ENCODE assay signal across 1 cellular context in the genomic region with DNA sequence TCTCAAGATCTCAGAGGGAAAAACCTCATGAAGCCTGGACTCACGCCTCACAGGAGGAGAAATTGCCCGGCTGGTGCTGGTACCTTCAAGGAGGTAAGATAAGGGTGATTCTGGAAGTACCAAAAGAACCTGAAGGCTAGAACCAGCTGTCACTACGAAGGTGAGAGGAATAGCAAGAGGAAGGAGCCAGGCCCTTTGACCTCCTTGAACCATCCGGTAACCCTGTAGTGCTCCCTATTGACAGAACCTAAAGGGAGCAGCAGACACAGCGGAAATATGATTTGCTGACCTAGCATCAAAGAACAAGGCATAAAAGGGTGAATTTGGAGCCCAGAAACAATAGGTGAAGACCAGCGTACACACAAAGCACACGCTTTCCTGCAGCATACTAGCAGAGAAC.
TF ChIP-seq lines count a peak whose summit lies in the region.

No MANE protein-coding gene starts in this region.

TF ChIP-seq in HepG2, 621 proteins besides CTCF, POLR2A, EP300 and RAD21 (continued from another document):
- TF ChIP-seq, protein P1, sequence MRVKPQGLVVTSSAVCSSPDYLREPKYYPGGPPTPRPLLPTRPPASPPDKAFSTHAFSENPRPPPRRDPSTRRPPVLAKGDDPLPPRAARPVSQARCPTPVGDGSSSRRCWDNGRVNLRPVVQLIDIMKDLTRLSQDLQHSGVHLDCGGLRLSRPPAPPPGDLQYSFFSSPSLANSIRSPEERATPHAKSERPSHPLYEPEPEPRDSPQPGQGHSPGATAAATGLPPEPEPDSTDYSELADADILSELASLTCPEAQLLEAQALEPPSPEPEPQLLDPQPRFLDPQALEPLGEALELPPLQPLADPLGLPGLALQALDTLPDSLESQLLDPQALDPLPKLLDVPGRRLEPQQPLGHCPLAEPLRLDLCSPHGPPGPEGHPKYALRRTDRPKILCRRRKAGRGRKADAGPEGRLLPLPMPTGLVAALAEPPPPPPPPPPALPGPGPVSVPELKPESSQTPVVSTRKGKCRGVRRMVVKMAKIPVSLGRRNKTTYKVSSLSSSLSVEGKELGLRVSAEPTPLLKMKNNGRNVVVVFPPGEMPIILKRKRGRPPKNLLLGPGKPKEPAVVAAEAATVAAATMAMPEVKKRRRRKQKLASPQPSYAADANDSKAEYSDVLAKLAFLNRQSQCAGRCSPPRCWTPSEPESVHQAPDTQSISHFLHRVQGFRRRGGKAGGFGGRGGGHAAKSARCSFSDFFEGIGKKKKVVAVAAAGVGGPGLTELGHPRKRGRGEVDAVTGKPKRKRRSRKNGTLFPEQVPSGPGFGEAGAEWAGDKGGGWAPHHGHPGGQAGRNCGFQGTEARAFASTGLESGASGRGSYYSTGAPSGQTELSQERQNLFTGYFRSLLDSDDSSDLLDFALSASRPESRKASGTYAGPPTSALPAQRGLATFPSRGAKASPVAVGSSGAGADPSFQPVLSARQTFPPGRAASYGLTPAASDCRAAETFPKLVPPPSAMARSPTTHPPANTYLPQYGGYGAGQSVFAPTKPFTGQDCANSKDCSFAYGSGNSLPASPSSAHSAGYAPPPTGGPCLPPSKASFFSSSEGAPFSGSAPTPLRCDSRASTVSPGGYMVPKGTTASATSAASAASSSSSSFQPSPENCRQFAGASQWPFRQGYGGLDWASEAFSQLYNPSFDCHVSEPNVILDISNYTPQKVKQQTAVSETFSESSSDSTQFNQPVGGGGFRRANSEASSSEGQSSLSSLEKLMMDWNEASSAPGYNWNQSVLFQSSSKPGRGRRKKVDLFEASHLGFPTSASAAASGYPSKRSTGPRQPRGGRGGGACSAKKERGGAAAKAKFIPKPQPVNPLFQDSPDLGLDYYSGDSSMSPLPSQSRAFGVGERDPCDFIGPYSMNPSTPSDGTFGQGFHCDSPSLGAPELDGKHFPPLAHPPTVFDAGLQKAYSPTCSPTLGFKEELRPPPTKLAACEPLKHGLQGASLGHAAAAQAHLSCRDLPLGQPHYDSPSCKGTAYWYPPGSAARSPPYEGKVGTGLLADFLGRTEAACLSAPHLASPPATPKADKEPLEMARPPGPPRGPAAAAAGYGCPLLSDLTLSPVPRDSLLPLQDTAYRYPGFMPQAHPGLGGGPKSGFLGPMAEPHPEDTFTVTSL (CRISPR knock-in tag; IDR thresholded peaks at IDR 0.05; ENCODE audit: borderline replicate concordance): no peak
- TF ChIP-seq TFE3 (CRISPR knock-in tag; IDR thresholded peaks at IDR 0.05): no peak
- 0 out of 2 replicates have a peak, but pooled peaks have one; percentile 51 for TF ChIP-seq MAFG (CRISPR knock-in tag; IDR thresholded peaks at IDR 0.05)
- TF ChIP-seq ZNF564 (CRISPR knock-in tag; IDR thresholded peaks at IDR 0.05): no peak
